17 cellular contexts compared by ENCODE assay signal in genomic region chr5:67197536-67197935, GRCh38. TPM values are rescaled to one million over a fixed set of nuclear protein-coding genes. Genes with fewer than 3 reads are reported as not detected.
"Had no signal": no experiment of that assay in that cellular context is flagged by ENCODE, and none has a peak within 500 bp of the region (broad histone marks: within the 10 kb centered on the region; RNA-seq: fewer than 3 reads in every experiment).

No MANE protein-coding gene starts in this region.

- H3K9me3 ChIP-seq: prostate gland had no signal

- H3K4me3 Mint-ChIP-seq: activated naive CD8-positive, alpha-beta T cell treated with anti-CD3 and anti-CD28 coated beads, Interleukin-2, amount 10 ng/mL, durations not matched to agents 7 days and 5 days; activated T-cell treated with anti-CD3 and anti-CD28 coated beads, Interleukin-2, amount 50 U/mL, for 4 hours; effector memory CD8-positive, alpha-beta T cell; neural crest cell; WTC11 had no signal

- H3K36me3 ChIP-seq: brain microvascular endothelial cell, prostate gland had no signal

- H3K4me3 ChIP-seq: lung, prostate gland, skin epidermis had no signal

- H3K27ac Mint-ChIP-seq: activated naive CD8-positive, alpha-beta T cell treated with anti-CD3 and anti-CD28 coated beads, Interleukin-2, amount 10 ng/mL, durations not matched to agents 7 days and 5 days; WTC11 had no signal

- H3K27me3 ChIP-seq: brain microvascular endothelial cell had no signal

- H3K4me1 Mint-ChIP-seq: neural crest cell had no signal

- H3K27ac ChIP-seq: brain microvascular endothelial cell, prostate gland had no signal

- H3K27me3 Mint-ChIP-seq: activated naive CD8-positive, alpha-beta T cell treated with anti-CD3 and anti-CD28 coated beads, Interleukin-2, amount 10 ng/mL, durations not matched to agents 7 days and 5 days; effector memory CD8-positive, alpha-beta T cell had no signal

- H3K9me3 Mint-ChIP-seq: effector memory CD8-positive, alpha-beta T cell had no signal

- H3K4me1 ChIP-seq: prostate gland had no signal

- ATAC-seq: activated T-cell treated with anti-CD3 and anti-CD28 coated beads, Interleukin-2, amount 50 U/mL, for 4 hours; effector memory CD8-positive, alpha-beta T cell; WTC11 had no signal

- DNase-seq: activated gamma-delta T cell; activated naive CD8-positive, alpha-beta T cell treated with anti-CD3 and anti-CD28 coated beads, Interleukin-2, amount 10 ng/mL, durations not matched to agents 7 days and 5 days; activated T-cell treated with anti-CD3 and anti-CD28 coated beads, Interleukin-2, amount 50 U/mL, for 4 hours; brain microvascular endothelial cell; dermis blood vessel endothelial cell; effector memory CD8-positive, alpha-beta T cell; foreskin melanocyte; right cardiac atrium; stimulated activated CD4-positive, alpha-beta T cell treated with anti-CD3 and anti-CD28 coated beads, Interleukin-4, amount 100 ng/mL, for 24 hours; T-helper 2 cell had no signal

RNA-seq across cellular contexts. Expression of gene CD180, which starts 0.9 kb away (rescaled TPM):
- total RNA-seq: dermis blood vessel endothelial cell, fibroblast of lung, neural crest cell, osteoblast, WTC11 had no signal
